In genomic region chr6:3456794-3457709, GRCh38 we compare ENCODE assay signal across 8 cellular contexts. TPM values are rescaled to one million over a fixed set of nuclear protein-coding genes. Genes with fewer than 3 reads are reported as not detected.
DNase-seq lines count a peak whose midpoint lies in the region; ATAC-seq, FAIRE-seq and TF ChIP-seq lines count a peak whose summit lies in the region.

Gene SLC22A23 (minus strand): TSS chr6:3457050. CDS start chr6:3456559, 491 bp downstream.

- H3K27ac ChIP-seq in HUES48 (ENCODE audit: low read depth, low read length) (no peak within 1 kb of the TSS), left ventricle myocardium inferior (replicated peaks) (peak within 1 kb of the TSS; percentile 74)

- intact Hi-C loops in left ventricle myocardium inferior (cut with micrococcal nuclease) = no loop called here

- in situ Hi-C loops in SK-MEL-5 (cut with HindIII; ENCODE audit: low pct_unique_long_range_greater_than_20kb, low sequenced_read_pairs) = no loop called here

- TF ChIP-seq POLR2A in GM12892 (IDR thresholded peaks at IDR 0.05; ENCODE audit: low read depth, low read length) = no peak

- peak within 1 kb of the TSS; percentile 77 for H3K4me3 ChIP-seq in HUES48 (ENCODE audit: low read depth, low read length)
- H3K4me3 ChIP-seq in left ventricle myocardium inferior = peak within 1 kb of the TSS; percentile 80

- H3K9me3 Mint-ChIP-seq in activated naive CD8-positive, alpha-beta T cell treated with anti-CD3 and anti-CD28 coated beads, Interleukin-2, amount 10 ng/mL, durations not matched to agents 7 days and 5 days = no peaks in the 10 kb centered on the region
- H3K9me3 Mint-ChIP-seq in progenitor cell of endocrine pancreas (ENCODE audit: low read depth) = no peaks in the 10 kb centered on the region
- H3K9me3 Mint-ChIP-seq in type B pancreatic cell = no peaks in the 10 kb centered on the region

- no peaks in the 10 kb centered on the region for H3K36me3 Mint-ChIP-seq in activated naive CD8-positive, alpha-beta T cell treated with anti-CD3 and anti-CD28 coated beads, Interleukin-2, amount 10 ng/mL, durations not matched to agents 7 days and 5 days
- H3K36me3 Mint-ChIP-seq in progenitor cell of endocrine pancreas (ENCODE audit: insufficient read depth) (no peaks in the 10 kb centered on the region), type B pancreatic cell (no peaks in the 10 kb centered on the region)

- peaks cover 40% of the 10 kb centered on the region for H3K27me3 ChIP-seq in HUES48 (ENCODE audit: control insufficient read depth, insufficient read depth, low read length)
- peaks cover 38% of the 10 kb centered on the region for H3K27me3 ChIP-seq in left ventricle myocardium inferior (ENCODE audit: low read depth)

- peaks cover 4% of the 10 kb centered on the region for H3K4me1 Mint-ChIP-seq in activated naive CD8-positive, alpha-beta T cell treated with anti-CD3 and anti-CD28 coated beads, Interleukin-2, amount 10 ng/mL, durations not matched to agents 7 days and 5 days
- H3K4me1 Mint-ChIP-seq in progenitor cell of endocrine pancreas (ENCODE audit: low read depth) = peaks cover 22% of the 10 kb centered on the region
- peaks cover 16% of the 10 kb centered on the region for H3K4me1 Mint-ChIP-seq in type B pancreatic cell (ENCODE audit: unreplicated experiment)

- peaks cover 44% of the 10 kb centered on the region for H3K27me3 Mint-ChIP-seq in activated naive CD8-positive, alpha-beta T cell treated with anti-CD3 and anti-CD28 coated beads, Interleukin-2, amount 10 ng/mL, durations not matched to agents 7 days and 5 days
- H3K27me3 Mint-ChIP-seq in progenitor cell of endocrine pancreas (no peaks in the 10 kb centered on the region), type B pancreatic cell (peaks cover 6% of the 10 kb centered on the region)

- no peak within 1 kb of the TSS for H3K27ac Mint-ChIP-seq in activated naive CD8-positive, alpha-beta T cell treated with anti-CD3 and anti-CD28 coated beads, Interleukin-2, amount 10 ng/mL, durations not matched to agents 7 days and 5 days
- H3K27ac Mint-ChIP-seq in progenitor cell of endocrine pancreas (peak within 1 kb of the TSS; percentile 30), type B pancreatic cell (peak within 1 kb of the TSS; percentile 59)

- H3K9me3 ChIP-seq in HUES48 (ENCODE audit: control insufficient read depth, insufficient read depth, low read length) (no peaks in the 10 kb centered on the region), left ventricle myocardium inferior (replicated peaks) (no peaks in the 10 kb centered on the region)

- H3K4me1 ChIP-seq in HUES48 (ENCODE audit: control insufficient read depth, insufficient read depth, low read length) (peaks cover 36% of the 10 kb centered on the region), left ventricle myocardium inferior (peaks cover 39% of the 10 kb centered on the region)

- DNase-seq in GM12892 (ENCODE audit: insufficient read length) (peak; percentile 88), SK-MEL-5 (ENCODE audit: low read depth, low spot score) (peak; percentile 71), left ventricle myocardium inferior (peak; percentile 65), progenitor cell of endocrine pancreas (ENCODE audit: low spot score, unreplicated experiment) (peak; percentile 90), type B pancreatic cell (ENCODE audit: extremely low spot score, unreplicated experiment) (peak; percentile 83)
- DNase-seq in activated naive CD8-positive, alpha-beta T cell treated with anti-CD3 and anti-CD28 coated beads, Interleukin-2, amount 10 ng/mL, durations not matched to agents 7 days and 5 days = peak; percentile 78

- ATAC-seq in activated naive CD8-positive, alpha-beta T cell treated with anti-CD3 and anti-CD28 coated beads, Interleukin-2, amount 10 ng/mL, durations not matched to agents 7 days and 5 days (ENCODE audit: low read depth) = peak; percentile 80
- no peak for ATAC-seq in HG02571 (IDR thresholded peaks at IDR 0.05; ENCODE audit: unreplicated experiment)

- peak within 1 kb of the TSS; percentile 69 for H3K4me3 Mint-ChIP-seq in activated naive CD8-positive, alpha-beta T cell treated with anti-CD3 and anti-CD28 coated beads, Interleukin-2, amount 10 ng/mL, durations not matched to agents 7 days and 5 days
- peak within 1 kb of the TSS; percentile 78 for H3K4me3 Mint-ChIP-seq in progenitor cell of endocrine pancreas (ENCODE audit: low read depth)
- H3K4me3 Mint-ChIP-seq in type B pancreatic cell = peak within 1 kb of the TSS; percentile 89

- H3K9ac ChIP-seq in HUES48 (ENCODE audit: low read depth, low read length) = 0 out of 2 replicates have a peak within 1 kb of the TSS, but pooled peaks have one; percentile 17

- H3K36me3 ChIP-seq in HUES48 (ENCODE audit: control insufficient read depth, insufficient read depth, low read length) = no peaks in the 10 kb centered on the region
- no peaks in the 10 kb centered on the region for H3K36me3 ChIP-seq in left ventricle myocardium inferior

- no peak for FAIRE-seq in GM12892 (lab: Jason Lieb, UNC)

- peak; percentile 76 for TF ChIP-seq CTCF in left ventricle myocardium inferior (IDR thresholded peaks at IDR 0.05; ENCODE audit: borderline replicate concordance)
- TF ChIP-seq CTCF in progenitor cell of endocrine pancreas (IDR thresholded peaks at IDR 0.05; ENCODE audit: unreplicated experiment) = peak; percentile 79
- TF ChIP-seq CTCF in type B pancreatic cell (conservative IDR thresholded peaks at IDR 0.05) = peak; percentile 86

- POLR2A ChIA-PET in activated naive CD8-positive, alpha-beta T cell treated with anti-CD3 and anti-CD28 coated beads, Interleukin-2, amount 10 ng/mL, durations not matched to agents 7 days and 5 days (lab: Charles Lee) = no interaction called here

RNA-seq across cellular contexts. Expression of gene SLC22A23, which starts in this region (rescaled TPM):
- polyA plus RNA-seq in GM12892 (2012; ENCODE audit: missing spikeins) = 0.87 TPM
- total RNA-seq in SK-MEL-5 (2014; rRNA removed; shearing (Covaris generic)) = 6.2 and 8.0 TPM in 2 replicates
- polyA plus RNA-seq in SK-MEL-5 (2015; cell fraction: cytosol; rRNA removed) = 15.7 and 19.5 TPM in 2 replicates
- 16.4 and 24.0 TPM in 2 replicates for polyA plus RNA-seq in SK-MEL-5 (2015; cell fraction: nucleus; rRNA removed)
- total RNA-seq in activated naive CD8-positive, alpha-beta T cell treated with anti-CD3 and anti-CD28 coated beads, Interleukin-2, amount 10 ng/mL, durations not matched to agents 7 days and 5 days = 1 to 10 TPM in 1 of 2 experiments, under 1 TPM in 1; 0.82 to 1.2 TPM
- 7.0 TPM for total RNA-seq in left ventricle myocardium inferior
- 17.1 and 19.4 TPM in 2 replicates for total RNA-seq in progenitor cell of endocrine pancreas
- 36.6 and 52.7 TPM in 2 replicates for total RNA-seq in type B pancreatic cell (ENCODE audit: low replicate concordance)
